In the genomic region with DNA sequence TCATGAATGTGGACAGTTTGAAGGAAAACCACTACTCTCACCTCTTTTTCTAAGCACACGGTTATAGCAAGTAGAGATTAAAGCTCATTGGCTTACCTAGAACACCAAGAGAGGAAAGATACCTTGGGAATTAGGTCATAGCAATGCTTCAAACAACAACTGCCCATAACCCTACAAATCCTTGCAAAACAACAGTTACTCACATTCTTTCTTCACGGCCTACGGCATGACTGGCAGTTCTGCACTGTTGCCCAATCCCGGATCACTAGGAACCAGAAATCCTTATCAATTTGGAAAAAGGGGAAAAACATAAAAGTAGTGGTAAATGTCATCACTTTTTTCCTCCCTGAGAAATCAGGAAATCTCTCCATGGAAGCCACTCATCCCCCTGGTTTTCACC, we compare ENCODE assay signal across 1 cellular context.
A peak's percentile ranks its signal among the peaks of the same experiment; 100 is the strongest.
TF ChIP-seq lines count a peak whose summit lies in the region.

No MANE protein-coding gene starts in this region.

TF ChIP-seq in HepG2, 621 proteins besides CTCF, POLR2A, EP300 and RAD21 (continued from another document and continues in another):
- TF ChIP-seq ZNF142 (CRISPR knock-in tag; IDR thresholded peaks at IDR 0.05) (no peak), RFXANK (CRISPR knock-in tag; IDR thresholded peaks at IDR 0.05) (no peak), ZNF589 (CRISPR knock-in tag; conservative IDR thresholded peaks at IDR 0.05) (no peak), ERF (CRISPR knock-in tag; IDR thresholded peaks at IDR 0.05) (0 out of 2 replicates have a peak, but pooled peaks have one; percentile 29), ARID2 (CRISPR knock-in tag; IDR thresholded peaks at IDR 0.05; ENCODE audit: borderline replicate concordance) (no peak), AKNA (CRISPR knock-in tag; IDR thresholded peaks at IDR 0.05; ENCODE audit: borderline replicate concordance) (no peak), FOXA3 (CRISPR knock-in tag; IDR thresholded peaks at IDR 0.05) (peak; percentile 47; the same call in 1 of the 2 replicates), TBL1XR1 (IDR thresholded peaks at IDR 0.05; ENCODE audit: borderline replicate concordance, low read length, partially characterized antibody) (peak; percentile 25), HDAC2 (CRISPR knock-in tag; IDR thresholded peaks at IDR 0.05) (peak; percentile 35; the same call in 1 of the 2 replicates), XRCC5 (optimal IDR thresholded peaks at IDR 0.05; ENCODE audit: low read length) (no peak), ZNF580 (CRISPR knock-in tag; IDR thresholded peaks at IDR 0.05; ENCODE audit: borderline replicate concordance, low read depth) (no peak), GATAD2A (CRISPR knock-in tag; IDR thresholded peaks at IDR 0.05) (peak; percentile 56; the same call in 1 of the 2 replicates), ZNF383 (CRISPR knock-in tag; IDR thresholded peaks at IDR 0.05; ENCODE audit: borderline replicate concordance) (no peak), KMT2B (CRISPR knock-in tag; IDR thresholded peaks at IDR 0.05) (no peak), RXRB (CRISPR knock-in tag; IDR thresholded peaks at IDR 0.05; ENCODE audit: borderline replicate concordance) (0 out of 2 replicates have a peak, but pooled peaks have one; percentile 46), HOMEZ (CRISPR knock-in tag; IDR thresholded peaks at IDR 0.05; ENCODE audit: low read depth) (peak; percentile 75; the same call in 1 of the 2 replicates), BCL3 (CRISPR knock-in tag; IDR thresholded peaks at IDR 0.05) (no peak), ZC3H13 (CRISPR knock-in tag; IDR thresholded peaks at IDR 0.05) (no peak), ZNF710 (CRISPR knock-in tag; IDR thresholded peaks at IDR 0.05; ENCODE audit: borderline replicate concordance) (no peak), PATZ1 (CRISPR knock-in tag; IDR thresholded peaks at IDR 0.05) (no peak)
- TF ChIP-seq, protein P1, sequence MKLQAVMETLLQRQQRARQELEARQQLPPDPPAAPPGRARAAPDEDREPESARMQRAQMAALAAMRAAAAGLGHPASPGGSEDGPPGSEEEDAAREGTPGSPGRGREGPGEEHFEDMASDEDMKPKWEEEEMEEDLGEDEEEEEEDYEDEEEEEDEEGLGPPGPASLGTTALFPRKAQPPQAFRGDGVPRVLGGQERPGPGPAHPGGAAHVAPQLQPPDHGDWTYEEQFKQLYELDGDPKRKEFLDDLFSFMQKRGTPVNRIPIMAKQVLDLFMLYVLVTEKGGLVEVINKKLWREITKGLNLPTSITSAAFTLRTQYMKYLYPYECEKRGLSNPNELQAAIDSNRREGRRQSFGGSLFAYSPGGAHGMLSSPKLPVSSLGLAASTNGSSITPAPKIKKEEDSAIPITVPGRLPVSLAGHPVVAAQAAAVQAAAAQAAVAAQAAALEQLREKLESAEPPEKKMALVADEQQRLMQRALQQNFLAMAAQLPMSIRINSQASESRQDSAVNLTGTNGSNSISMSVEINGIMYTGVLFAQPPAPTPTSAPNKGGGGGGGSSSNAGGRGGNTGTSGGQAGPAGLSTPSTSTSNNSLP (IDR thresholded peaks at IDR 0.05; ENCODE audit: low read depth, low read length): 0 out of 2 replicates have a peak, but pooled peaks have one; percentile 32
- TF ChIP-seq, protein P2, sequence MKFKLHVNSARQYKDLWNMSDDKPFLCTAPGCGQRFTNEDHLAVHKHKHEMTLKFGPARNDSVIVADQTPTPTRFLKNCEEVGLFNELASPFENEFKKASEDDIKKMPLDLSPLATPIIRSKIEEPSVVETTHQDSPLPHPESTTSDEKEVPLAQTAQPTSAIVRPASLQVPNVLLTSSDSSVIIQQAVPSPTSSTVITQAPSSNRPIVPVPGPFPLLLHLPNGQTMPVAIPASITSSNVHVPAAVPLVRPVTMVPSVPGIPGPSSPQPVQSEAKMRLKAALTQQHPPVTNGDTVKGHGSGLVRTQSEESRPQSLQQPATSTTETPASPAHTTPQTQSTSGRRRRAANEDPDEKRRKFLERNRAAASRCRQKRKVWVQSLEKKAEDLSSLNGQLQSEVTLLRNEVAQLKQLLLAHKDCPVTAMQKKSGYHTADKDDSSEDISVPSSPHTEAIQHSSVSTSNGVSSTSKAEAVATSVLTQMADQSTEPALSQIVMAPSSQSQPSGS (CRISPR knock-in tag; IDR thresholded peaks at IDR 0.05): peak; percentile 77
- TF ChIP-seq, protein P3, sequence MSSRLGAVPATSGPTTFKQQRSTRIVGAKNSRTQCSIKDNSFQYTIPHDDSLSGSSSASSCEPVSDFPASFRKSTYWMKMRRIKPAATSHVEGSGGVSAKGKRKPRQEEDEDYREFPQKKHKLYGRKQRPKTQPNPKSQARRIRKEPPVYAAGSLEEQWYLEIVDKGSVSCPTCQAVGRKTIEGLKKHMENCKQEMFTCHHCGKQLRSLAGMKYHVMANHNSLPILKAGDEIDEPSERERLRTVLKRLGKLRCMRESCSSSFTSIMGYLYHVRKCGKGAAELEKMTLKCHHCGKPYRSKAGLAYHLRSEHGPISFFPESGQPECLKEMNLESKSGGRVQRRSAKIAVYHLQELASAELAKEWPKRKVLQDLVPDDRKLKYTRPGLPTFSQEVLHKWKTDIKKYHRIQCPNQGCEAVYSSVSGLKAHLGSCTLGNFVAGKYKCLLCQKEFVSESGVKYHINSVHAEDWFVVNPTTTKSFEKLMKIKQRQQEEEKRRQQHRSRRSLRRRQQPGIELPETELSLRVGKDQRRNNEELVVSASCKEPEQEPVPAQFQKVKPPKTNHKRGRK (CRISPR knock-in tag; IDR thresholded peaks at IDR 0.05): no peak
